1 cellular context compared by ENCODE assay signal in genomic region chr10:48306870-48307531, GRCh38.
TF ChIP-seq lines count a peak whose summit lies in the region.

No MANE protein-coding gene starts in this region.

TF ChIP-seq in K562, 482 proteins besides CTCF, POLR2A, EP300 and RAD21 (continued from another document and continues in another):
- TF ChIP-seq CEBPZ (IDR thresholded peaks at IDR 0.05; ENCODE audit: borderline replicate concordance, low read depth, low read length) (no peak), ZNF217 (CRISPR knock-in tag; IDR thresholded peaks at IDR 0.05) (no peak), HDAC1 (IDR thresholded peaks at IDR 0.05) (no peak; a peak in 1 of 4 replicates), E2F6 (IDR thresholded peaks at IDR 0.05; ENCODE audit: borderline replicate concordance in 1 of 2, extremely low read depth in 1 of 2, insufficient read depth in 1 of 2, insufficient read length in 1 of 2, low read depth in 1 of 2, low read length in 1 of 2, poor library complexity in 1 of 2, severe bottlenecking in 1 of 2) (no peak), ETV5 (CRISPR knock-in tag; IDR thresholded peaks at IDR 0.05; ENCODE audit: low read depth) (no peak), USF2 (CRISPR knock-in tag; IDR thresholded peaks at IDR 0.05) (no peak), RNF219 (CRISPR knock-in tag; IDR thresholded peaks at IDR 0.05) (no peak), ZNF592 (IDR thresholded peaks at IDR 0.05) (no peak), TCF7 (IDR thresholded peaks at IDR 0.05; ENCODE audit: borderline replicate concordance) (no peak), ELF2 (CRISPR knock-in tag; IDR thresholded peaks at IDR 0.05) (no peak), ZNF316 (IDR thresholded peaks at IDR 0.05) (no peak), ERF (CRISPR knock-in tag; IDR thresholded peaks at IDR 0.05) (0 out of 2 replicates have a peak, but pooled peaks have one; percentile 21), ZSCAN32 (CRISPR knock-in tag; IDR thresholded peaks at IDR 0.05) (0 out of 2 replicates have a peak, but pooled peaks have one; percentile 28), ARID1B (IDR thresholded peaks at IDR 0.05) (no peak), MYNN (IDR thresholded peaks at IDR 0.05) (no peak), MYNN (CRISPR knock-in tag; IDR thresholded peaks at IDR 0.05) (no peak), SMARCE1 (IDR thresholded peaks at IDR 0.05) (0 out of 2 replicates have a peak, but pooled peaks have one; percentile 29), GABPB2 (CRISPR knock-in tag; conservative IDR thresholded peaks at IDR 0.05) (no peak), FOXJ2 (tag; IDR thresholded peaks at IDR 0.05) (no peak), PCBP2 (IDR thresholded peaks at IDR 0.05; ENCODE audit: low read depth, low read length, poor library complexity, severe bottlenecking) (no peak), CHCHD3 (CRISPR knock-in tag; IDR thresholded peaks at IDR 0.05) (no peak), MXI1 (IDR thresholded peaks at IDR 0.05; ENCODE audit: low read depth, low read length) (0 out of 2 replicates have a peak, but pooled peaks have one; percentile 12), SRSF3 (IDR thresholded peaks at IDR 0.05; ENCODE audit: insufficient read depth, low read length) (no peak), ZNF398 (CRISPR knock-in tag; IDR thresholded peaks at IDR 0.05) (no peak), PHF21A (IDR thresholded peaks at IDR 0.05; ENCODE audit: borderline replicate concordance, low read depth) (no peak), ZKSCAN8 (CRISPR knock-in tag; IDR thresholded peaks at IDR 0.05) (no peak), SOX6 (IDR thresholded peaks at IDR 0.05) (no peak; the same call in 1 of the 2 replicates), BMI1 (IDR thresholded peaks at IDR 0.05; ENCODE audit: low read length) (no peak), ZNF707 (CRISPR knock-in tag; conservative IDR thresholded peaks at IDR 0.05) (no peak), IFI16 (CRISPR knock-in tag; IDR thresholded peaks at IDR 0.05) (no peak), ZNF280B (CRISPR knock-in tag; IDR thresholded peaks at IDR 0.05) (no peak), ZNF584 (CRISPR knock-in tag; IDR thresholded peaks at IDR 0.05; ENCODE audit: low read depth) (no peak), MCM7 (IDR thresholded peaks at IDR 0.05) (no peak)
- TF ChIP-seq, protein P1, sequence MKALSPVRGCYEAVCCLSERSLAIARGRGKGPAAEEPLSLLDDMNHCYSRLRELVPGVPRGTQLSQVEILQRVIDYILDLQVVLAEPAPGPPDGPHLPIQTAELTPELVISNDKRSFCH (CRISPR knock-in tag; IDR thresholded peaks at IDR 0.05): no peak
- TF ChIP-seq, protein P1 (tag; IDR thresholded peaks at IDR 0.05): 0 out of 2 replicates have a peak, but pooled peaks have one; percentile 27
- TF ChIP-seq, protein P2, sequence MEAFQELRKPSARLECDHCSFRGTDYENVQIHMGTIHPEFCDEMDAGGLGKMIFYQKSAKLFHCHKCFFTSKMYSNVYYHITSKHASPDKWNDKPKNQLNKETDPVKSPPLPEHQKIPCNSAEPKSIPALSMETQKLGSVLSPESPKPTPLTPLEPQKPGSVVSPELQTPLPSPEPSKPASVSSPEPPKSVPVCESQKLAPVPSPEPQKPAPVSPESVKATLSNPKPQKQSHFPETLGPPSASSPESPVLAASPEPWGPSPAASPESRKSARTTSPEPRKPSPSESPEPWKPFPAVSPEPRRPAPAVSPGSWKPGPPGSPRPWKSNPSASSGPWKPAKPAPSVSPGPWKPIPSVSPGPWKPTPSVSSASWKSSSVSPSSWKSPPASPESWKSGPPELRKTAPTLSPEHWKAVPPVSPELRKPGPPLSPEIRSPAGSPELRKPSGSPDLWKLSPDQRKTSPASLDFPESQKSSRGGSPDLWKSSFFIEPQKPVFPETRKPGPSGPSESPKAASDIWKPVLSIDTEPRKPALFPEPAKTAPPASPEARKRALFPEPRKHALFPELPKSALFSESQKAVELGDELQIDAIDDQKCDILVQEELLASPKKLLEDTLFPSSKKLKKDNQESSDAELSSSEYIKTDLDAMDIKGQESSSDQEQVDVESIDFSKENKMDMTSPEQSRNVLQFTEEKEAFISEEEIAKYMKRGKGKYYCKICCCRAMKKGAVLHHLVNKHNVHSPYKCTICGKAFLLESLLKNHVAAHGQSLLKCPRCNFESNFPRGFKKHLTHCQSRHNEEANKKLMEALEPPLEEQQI (IDR thresholded peaks at IDR 0.05): no peak
